ENCODE assay signal across 1 cellular context in the genomic region with DNA sequence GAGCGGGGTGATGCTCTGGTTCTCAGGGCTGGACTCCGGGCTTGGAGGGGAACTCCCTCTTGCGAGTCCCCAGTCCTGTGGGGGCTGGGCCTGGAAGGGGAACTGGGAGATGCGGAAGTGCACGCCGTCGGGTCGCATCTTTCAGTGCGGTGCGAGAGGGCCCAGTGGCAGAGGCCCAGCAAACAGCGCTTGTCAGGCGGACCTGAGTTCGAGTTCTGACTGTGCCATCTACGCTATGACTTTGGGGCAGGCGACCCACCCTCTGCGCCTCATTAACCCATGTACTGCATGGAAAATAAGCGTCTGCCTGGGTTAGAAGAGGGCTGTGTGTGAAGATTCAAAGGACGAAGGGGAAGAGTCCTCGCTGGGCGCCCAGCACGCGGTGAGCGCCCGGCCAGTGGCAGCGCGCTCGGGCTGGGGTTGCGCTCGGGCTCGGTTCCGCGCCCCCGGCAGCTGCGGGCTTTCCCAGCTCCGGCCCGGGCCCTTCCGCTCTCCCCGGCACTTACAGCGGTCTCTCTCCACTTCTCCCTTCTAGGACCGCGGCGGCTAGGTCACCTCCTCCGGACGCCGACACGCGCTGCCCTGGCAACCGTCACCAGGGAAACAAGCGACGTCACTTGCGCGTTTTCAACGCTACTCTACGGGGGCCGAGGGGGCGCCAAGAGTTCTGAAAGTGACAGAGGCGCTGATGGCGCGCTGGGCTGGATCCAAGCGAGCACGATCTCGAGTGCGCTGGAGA.
A peak's percentile ranks its signal among the peaks of the same experiment; 100 is the strongest.
TF ChIP-seq lines count a peak whose summit lies in the region.

A gene with protein sequence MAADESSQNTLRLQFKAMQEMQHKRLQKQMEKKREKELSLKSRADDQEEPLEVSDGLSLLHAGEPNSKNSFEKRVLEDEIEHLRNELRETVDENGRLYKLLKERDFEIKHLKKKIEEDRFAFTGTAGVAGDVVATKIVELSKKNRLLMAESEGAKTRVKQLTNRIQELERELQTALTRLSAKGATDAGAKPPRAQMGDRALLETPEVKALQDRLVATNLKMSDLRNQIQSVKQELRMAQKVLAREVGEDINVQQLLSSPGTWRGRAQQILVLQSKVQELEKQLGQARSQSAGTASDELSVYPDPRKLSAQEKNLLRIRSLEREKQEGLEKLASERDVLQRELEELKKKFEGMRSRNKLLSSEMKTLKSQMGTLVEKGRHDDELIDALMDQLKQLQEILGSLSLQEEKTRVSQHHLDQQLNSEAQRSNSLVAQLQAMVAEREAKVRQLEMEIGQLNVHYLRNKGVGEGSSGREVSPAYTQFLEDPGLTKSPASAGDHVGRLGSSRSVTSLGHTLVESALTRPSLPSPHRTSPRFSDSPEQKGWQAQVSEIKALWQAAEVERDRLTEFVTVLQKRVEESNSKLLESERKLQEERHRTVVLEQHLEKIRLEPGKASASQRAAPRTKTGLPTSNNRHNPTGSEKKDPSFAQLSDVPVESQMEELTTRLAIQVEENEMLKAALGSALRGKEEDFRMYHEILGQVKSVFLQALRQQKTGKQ (minus strand): TSS at position 584 of the 739 bp plus-strand sequence. CDS start 14,908 bp downstream, outside the sequence.

TF ChIP-seq in H1, 55 proteins besides CTCF, POLR2A, EP300 and RAD21 (continued from another document):
- TF ChIP-seq, protein P1, sequence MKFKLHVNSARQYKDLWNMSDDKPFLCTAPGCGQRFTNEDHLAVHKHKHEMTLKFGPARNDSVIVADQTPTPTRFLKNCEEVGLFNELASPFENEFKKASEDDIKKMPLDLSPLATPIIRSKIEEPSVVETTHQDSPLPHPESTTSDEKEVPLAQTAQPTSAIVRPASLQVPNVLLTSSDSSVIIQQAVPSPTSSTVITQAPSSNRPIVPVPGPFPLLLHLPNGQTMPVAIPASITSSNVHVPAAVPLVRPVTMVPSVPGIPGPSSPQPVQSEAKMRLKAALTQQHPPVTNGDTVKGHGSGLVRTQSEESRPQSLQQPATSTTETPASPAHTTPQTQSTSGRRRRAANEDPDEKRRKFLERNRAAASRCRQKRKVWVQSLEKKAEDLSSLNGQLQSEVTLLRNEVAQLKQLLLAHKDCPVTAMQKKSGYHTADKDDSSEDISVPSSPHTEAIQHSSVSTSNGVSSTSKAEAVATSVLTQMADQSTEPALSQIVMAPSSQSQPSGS (IDR thresholded peaks at IDR 0.05; ENCODE audit: low read length) = peak; percentile 61; the same call in 1 of the 2 replicates
- TF ChIP-seq SAP30 (IDR thresholded peaks at IDR 0.05; ENCODE audit: insufficient read depth, insufficient replicate concordance, low read length) (peak; percentile 74), SP1 (IDR thresholded peaks at IDR 0.05; ENCODE audit: low read depth, low read length) (0 out of 2 replicates have a peak, but pooled peaks have one; percentile 11), TBP (IDR thresholded peaks at IDR 0.05; ENCODE audit: low read depth, low read length) (peak; percentile 46; the same call in 1 of the 2 replicates), CBX5 (IDR thresholded peaks at IDR 0.05; ENCODE audit: low read depth, low read length) (no peak), SIRT6 (IDR thresholded peaks at IDR 0.05; ENCODE audit: low read length) (no peak), TAF1 (IDR thresholded peaks at IDR 0.05; ENCODE audit: low read depth, low read length) (0 out of 2 replicates have a peak, but pooled peaks have one; percentile 43), RFX5 (IDR thresholded peaks at IDR 0.05; ENCODE audit: borderline replicate concordance, low read depth, low read length) (peak; percentile 89), KDM4A (IDR thresholded peaks at IDR 0.05; ENCODE audit: low read depth, low read length, severe bottlenecking) (peak; percentile 66), TAF7 (optimal IDR thresholded peaks at IDR 0.05; ENCODE audit: borderline replicate concordance, low read depth, low read length) (peak; percentile 23), ASH2L (IDR thresholded peaks at IDR 0.05; ENCODE audit: low read length) (peak; percentile 91), YY1 (IDR thresholded peaks at IDR 0.05; ENCODE audit: low read depth, low read length) (peak; percentile 75; the same call in 1 of the 2 replicates), SIN3A (conservative IDR thresholded peaks at IDR 0.05 in 1 of 2, IDR thresholded peaks at IDR 0.05 in 1 of 2; ENCODE audit: low read depth in 1 of 2, low read length in 2 of 2) (peak; percentile 98 to 99), CREB1 (IDR thresholded peaks at IDR 0.05) (peak; percentile 95), GTF2F1 (IDR thresholded peaks at IDR 0.05; ENCODE audit: borderline replicate concordance, low read depth, low read length) (no peak)
- TF ChIP-seq, protein P2, sequence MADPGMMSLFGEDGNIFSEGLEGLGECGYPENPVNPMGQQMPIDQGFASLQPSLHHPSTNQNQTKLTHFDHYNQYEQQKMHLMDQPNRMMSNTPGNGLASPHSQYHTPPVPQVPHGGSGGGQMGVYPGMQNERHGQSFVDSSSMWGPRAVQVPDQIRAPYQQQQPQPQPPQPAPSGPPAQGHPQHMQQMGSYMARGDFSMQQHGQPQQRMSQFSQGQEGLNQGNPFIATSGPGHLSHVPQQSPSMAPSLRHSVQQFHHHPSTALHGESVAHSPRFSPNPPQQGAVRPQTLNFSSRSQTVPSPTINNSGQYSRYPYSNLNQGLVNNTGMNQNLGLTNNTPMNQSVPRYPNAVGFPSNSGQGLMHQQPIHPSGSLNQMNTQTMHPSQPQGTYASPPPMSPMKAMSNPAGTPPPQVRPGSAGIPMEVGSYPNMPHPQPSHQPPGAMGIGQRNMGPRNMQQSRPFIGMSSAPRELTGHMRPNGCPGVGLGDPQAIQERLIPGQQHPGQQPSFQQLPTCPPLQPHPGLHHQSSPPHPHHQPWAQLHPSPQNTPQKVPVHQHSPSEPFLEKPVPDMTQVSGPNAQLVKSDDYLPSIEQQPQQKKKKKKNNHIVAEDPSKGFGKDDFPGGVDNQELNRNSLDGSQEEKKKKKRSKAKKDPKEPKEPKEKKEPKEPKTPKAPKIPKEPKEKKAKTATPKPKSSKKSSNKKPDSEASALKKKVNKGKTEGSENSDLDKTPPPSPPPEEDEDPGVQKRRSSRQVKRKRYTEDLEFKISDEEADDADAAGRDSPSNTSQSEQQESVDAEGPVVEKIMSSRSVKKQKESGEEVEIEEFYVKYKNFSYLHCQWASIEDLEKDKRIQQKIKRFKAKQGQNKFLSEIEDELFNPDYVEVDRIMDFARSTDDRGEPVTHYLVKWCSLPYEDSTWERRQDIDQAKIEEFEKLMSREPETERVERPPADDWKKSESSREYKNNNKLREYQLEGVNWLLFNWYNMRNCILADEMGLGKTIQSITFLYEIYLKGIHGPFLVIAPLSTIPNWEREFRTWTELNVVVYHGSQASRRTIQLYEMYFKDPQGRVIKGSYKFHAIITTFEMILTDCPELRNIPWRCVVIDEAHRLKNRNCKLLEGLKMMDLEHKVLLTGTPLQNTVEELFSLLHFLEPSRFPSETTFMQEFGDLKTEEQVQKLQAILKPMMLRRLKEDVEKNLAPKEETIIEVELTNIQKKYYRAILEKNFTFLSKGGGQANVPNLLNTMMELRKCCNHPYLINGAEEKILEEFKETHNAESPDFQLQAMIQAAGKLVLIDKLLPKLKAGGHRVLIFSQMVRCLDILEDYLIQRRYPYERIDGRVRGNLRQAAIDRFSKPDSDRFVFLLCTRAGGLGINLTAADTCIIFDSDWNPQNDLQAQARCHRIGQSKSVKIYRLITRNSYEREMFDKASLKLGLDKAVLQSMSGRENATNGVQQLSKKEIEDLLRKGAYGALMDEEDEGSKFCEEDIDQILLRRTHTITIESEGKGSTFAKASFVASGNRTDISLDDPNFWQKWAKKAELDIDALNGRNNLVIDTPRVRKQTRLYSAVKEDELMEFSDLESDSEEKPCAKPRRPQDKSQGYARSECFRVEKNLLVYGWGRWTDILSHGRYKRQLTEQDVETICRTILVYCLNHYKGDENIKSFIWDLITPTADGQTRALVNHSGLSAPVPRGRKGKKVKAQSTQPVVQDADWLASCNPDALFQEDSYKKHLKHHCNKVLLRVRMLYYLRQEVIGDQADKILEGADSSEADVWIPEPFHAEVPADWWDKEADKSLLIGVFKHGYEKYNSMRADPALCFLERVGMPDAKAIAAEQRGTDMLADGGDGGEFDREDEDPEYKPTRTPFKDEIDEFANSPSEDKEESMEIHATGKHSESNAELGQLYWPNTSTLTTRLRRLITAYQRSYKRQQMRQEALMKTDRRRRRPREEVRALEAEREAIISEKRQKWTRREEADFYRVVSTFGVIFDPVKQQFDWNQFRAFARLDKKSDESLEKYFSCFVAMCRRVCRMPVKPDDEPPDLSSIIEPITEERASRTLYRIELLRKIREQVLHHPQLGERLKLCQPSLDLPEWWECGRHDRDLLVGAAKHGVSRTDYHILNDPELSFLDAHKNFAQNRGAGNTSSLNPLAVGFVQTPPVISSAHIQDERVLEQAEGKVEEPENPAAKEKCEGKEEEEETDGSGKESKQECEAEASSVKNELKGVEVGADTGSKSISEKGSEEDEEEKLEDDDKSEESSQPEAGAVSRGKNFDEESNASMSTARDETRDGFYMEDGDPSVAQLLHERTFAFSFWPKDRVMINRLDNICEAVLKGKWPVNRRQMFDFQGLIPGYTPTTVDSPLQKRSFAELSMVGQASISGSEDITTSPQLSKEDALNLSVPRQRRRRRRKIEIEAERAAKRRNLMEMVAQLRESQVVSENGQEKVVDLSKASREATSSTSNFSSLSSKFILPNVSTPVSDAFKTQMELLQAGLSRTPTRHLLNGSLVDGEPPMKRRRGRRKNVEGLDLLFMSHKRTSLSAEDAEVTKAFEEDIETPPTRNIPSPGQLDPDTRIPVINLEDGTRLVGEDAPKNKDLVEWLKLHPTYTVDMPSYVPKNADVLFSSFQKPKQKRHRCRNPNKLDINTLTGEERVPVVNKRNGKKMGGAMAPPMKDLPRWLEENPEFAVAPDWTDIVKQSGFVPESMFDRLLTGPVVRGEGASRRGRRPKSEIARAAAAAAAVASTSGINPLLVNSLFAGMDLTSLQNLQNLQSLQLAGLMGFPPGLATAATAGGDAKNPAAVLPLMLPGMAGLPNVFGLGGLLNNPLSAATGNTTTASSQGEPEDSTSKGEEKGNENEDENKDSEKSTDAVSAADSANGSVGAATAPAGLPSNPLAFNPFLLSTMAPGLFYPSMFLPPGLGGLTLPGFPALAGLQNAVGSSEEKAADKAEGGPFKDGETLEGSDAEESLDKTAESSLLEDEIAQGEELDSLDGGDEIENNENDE (IDR thresholded peaks at IDR 0.05; ENCODE audit: insufficient replicate concordance, low read length) = no peak
- TF ChIP-seq, protein P3, sequence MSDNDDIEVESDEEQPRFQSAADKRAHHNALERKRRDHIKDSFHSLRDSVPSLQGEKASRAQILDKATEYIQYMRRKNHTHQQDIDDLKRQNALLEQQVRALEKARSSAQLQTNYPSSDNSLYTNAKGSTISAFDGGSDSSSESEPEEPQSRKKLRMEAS (IDR thresholded peaks at IDR 0.05) = peak; percentile 69
- TF ChIP-seq, protein P4, sequence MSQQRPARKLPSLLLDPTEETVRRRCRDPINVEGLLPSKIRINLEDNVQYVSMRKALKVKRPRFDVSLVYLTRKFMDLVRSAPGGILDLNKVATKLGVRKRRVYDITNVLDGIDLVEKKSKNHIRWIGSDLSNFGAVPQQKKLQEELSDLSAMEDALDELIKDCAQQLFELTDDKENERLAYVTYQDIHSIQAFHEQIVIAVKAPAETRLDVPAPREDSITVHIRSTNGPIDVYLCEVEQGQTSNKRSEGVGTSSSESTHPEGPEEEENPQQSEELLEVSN (IDR thresholded peaks at IDR 0.05) = peak; percentile 76
